15 cellular contexts compared by ENCODE assay signal in genomic region chr3:72814308-72814707, GRCh38. TPM values are rescaled to one million over a fixed set of nuclear protein-coding genes. Genes with fewer than 3 reads are reported as not detected.
DNase-seq lines count a peak whose midpoint lies in the region; ATAC-seq, FAIRE-seq and TF ChIP-seq lines count a peak whose summit lies in the region.
"Had no signal": no experiment of that assay in that cellular context is flagged by ENCODE, and none has a peak within 500 bp of the region (broad histone marks: within the 10 kb centered on the region; RNA-seq: fewer than 3 reads in every experiment).

No MANE protein-coding gene starts in this region.

- DNase-seq in GM12878 (ENCODE audit: low read depth, low spot score) (no peak), foreskin keratinocyte (no peak), GM19240 (ENCODE audit: insufficient read length, low spot score) (no peak), A673 (ENCODE audit: low spot score) (no peak)
- DNase-seq: activated CD8-positive, alpha-beta memory T cell treated with anti-CD3 and anti-CD28 coated beads, Interleukin-2, amount 50 U/mL, for 4 hours; effector CD8-positive, alpha-beta T cell; GM23248; naive thymus-derived CD8-positive, alpha-beta T cell; NCI-H446; PC-9 had no signal

- TF ChIP-seq POLR2A in GM12878 (IDR thresholded peaks at IDR 0.05; ENCODE audit: low read depth, low read length), result no peak

- 0 out of 2 replicates have a peak, but pooled peaks have one; percentile 15 for TF ChIP-seq RAD21 in GM12878 (IDR thresholded peaks at IDR 0.05; ENCODE audit: insufficient read depth, low read depth, low read length)

- ATAC-seq in GM18511 (IDR thresholded peaks at IDR 0.05; ENCODE audit: unreplicated experiment), result peak; percentile 50
- peak; percentile 48 for ATAC-seq in GM19468 (IDR thresholded peaks at IDR 0.05; ENCODE audit: extremely low read depth, unreplicated experiment)
- peak; percentile 56 for ATAC-seq in HG03095 (IDR thresholded peaks at IDR 0.05; ENCODE audit: unreplicated experiment)
- peak; percentile 76 for ATAC-seq in GM12878
- no peak for ATAC-seq in foreskin keratinocyte
- ATAC-seq in GM21717 (IDR thresholded peaks at IDR 0.05; ENCODE audit: unreplicated experiment), result no peak
- ATAC-seq: naive thymus-derived CD8-positive, alpha-beta T cell had no signal

- no peaks in the 10 kb centered on the region; a peak in 1 of 4 replicates for H3K36me3 ChIP-seq in GM12878 (ENCODE audit: control insufficient read depth in 2 of 2, insufficient read depth in 2 of 2, low read length in 1 of 2)
- no peaks in the 10 kb centered on the region for H3K36me3 ChIP-seq in A673 (ENCODE audit: insufficient read depth, low read length, poor library complexity, severe bottlenecking)

- no peak overlapping the region for H3K9ac ChIP-seq in GM12878 (ENCODE audit: control insufficient read depth, insufficient read depth, low read length)
- H3K9ac ChIP-seq: GM23248 had no signal

- RAD21 ChIA-PET in GM12878 (lab: Charles Lee; ENCODE audit: unreplicated experiment), result interaction anchor here (0.7 to 2.2 kb wide), 7 partner anchors 10 to 938 kb away, joined by 3 to 12 read pairs (median 3); no protein-coding TSS in a partner anchor

- H4K20me1 ChIP-seq in GM12878 (ENCODE audit: control insufficient read depth, insufficient read depth), result no peaks in the 10 kb centered on the region

- peak; percentile 89 for FAIRE-seq in GM12878 (lab: Jason Lieb, UNC)

- no peaks in the 10 kb centered on the region for H3K9me3 ChIP-seq in GM12878 (replicated peaks; ENCODE audit: control insufficient read depth, insufficient read depth, low read length)
- H3K9me3 ChIP-seq in A673 (ENCODE audit: low read depth, low read length, poor library complexity, severe bottlenecking), result no peaks in the 10 kb centered on the region
- H3K9me3 ChIP-seq: tibial nerve had no signal

- TF ChIP-seq CTCF in GM12878 (IDR thresholded peaks at IDR 0.05 in 2 of 3, conservative IDR thresholded peaks at IDR 0.05 in 1 of 3; ENCODE audit: control insufficient read depth in 2 of 3, extremely low read depth in 1 of 3, insufficient read depth in 1 of 3, low read depth in 3 of 3, low read length in 3 of 3), result no peak
- no peak for TF ChIP-seq CTCF in foreskin keratinocyte (conservative IDR thresholded peaks at IDR 0.05)
- TF ChIP-seq CTCF in A673 (conservative IDR thresholded peaks at IDR 0.05; ENCODE audit: low read depth, low read length), result no peak

- TF ChIP-seq EP300 in GM12878 (IDR thresholded peaks at IDR 0.05; ENCODE audit: borderline replicate concordance in 1 of 2, control insufficient read depth in 1 of 2, low read depth in 2 of 2, low read length in 2 of 2), result peak; percentile 57 to 79; a peak in 3 of 4 replicates

- no peaks in the 10 kb centered on the region for H3K27me3 ChIP-seq in GM12878 (replicated peaks in 1 of 2; ENCODE audit: control insufficient read depth in 2 of 2, insufficient read depth in 2 of 2, low read length in 1 of 2)
- no peaks in the 10 kb centered on the region for H3K27me3 ChIP-seq in foreskin keratinocyte
- no peaks in the 10 kb centered on the region for H3K27me3 ChIP-seq in A673 (replicated peaks; ENCODE audit: insufficient read depth, low read depth, low read length, poor library complexity)
- H3K27me3 ChIP-seq: tibial nerve had no signal

- CTCF ChIA-PET in GM12878 (lab: Yijun Ruan, JAX), result interaction anchor here (0.6 to 1.7 kb wide), 11 partner anchors 10 to 1086 kb away, joined by 3 to 14 read pairs (median 4); no protein-coding TSS in a partner anchor
- CTCF ChIA-PET in A673 (lab: Charles Lee), result no interaction called here

- H3K27ac ChIP-seq in GM12878 (ENCODE audit: control insufficient read depth, insufficient read depth) (no peak overlapping the region), foreskin keratinocyte (no peak overlapping the region), A673 (ENCODE audit: low read depth, low read length, poor library complexity, severe bottlenecking) (no peak overlapping the region)
- H3K27ac ChIP-seq: GM23248, PC-9, tibial nerve had no signal

- 17% methylated on average over 3 of the region's 3 CpGs for WGBS in GM12878 (ENCODE audit: insufficient coverage, insufficient replicate concordance, low lambda C conversion rate, missing lambda C conversion rate)

- H3K4me3 ChIP-seq in GM12878 (no peak overlapping the region), A673 (ENCODE audit: low read depth, low read length, poor library complexity, severe bottlenecking) (no peak overlapping the region)
- H3K4me3 ChIP-seq: GM23248, PC-9, tibial nerve had no signal

- peaks cover 25% of the 10 kb centered on the region for H3K4me1 ChIP-seq in GM12878 (ENCODE audit: control insufficient read depth, insufficient read depth, low read length)
- H3K4me1 ChIP-seq in foreskin keratinocyte, result no peaks in the 10 kb centered on the region
- peaks cover 31% of the 10 kb centered on the region for H3K4me1 ChIP-seq in A673 (ENCODE audit: insufficient read depth, low read length, poor library complexity, severe bottlenecking)

- BruUV-seq in GM12878 (replicated peaks; lab: Mats Ljungman, UMichigan), result no TSS peak
- no TSS peak for BruUV-seq in A673 (replicated peaks; lab: Mats Ljungman, UMichigan)

- POLR2A ChIA-PET in GM12878 (lab: Charles Lee), result interaction anchor here (0.6 kb wide), 1 partner anchor 130 kb away, joined by 3 read pairs; no protein-coding TSS in a partner anchor
- POLR2A ChIA-PET in A673 (lab: Charles Lee; ENCODE audit: low non-redundant PET), result no interaction called here

- intact Hi-C loops in GM12878 (cut with micrococcal nuclease; ENCODE audit: unreplicated experiment), result loop anchor here (10.0 kb wide), 1 partner anchor 230 kb away; no protein-coding TSS in a partner anchor
- intact Hi-C loops in A673 (cut with micrococcal nuclease; ENCODE audit: unreplicated experiment), result loop anchor here (10.0 kb wide), 1 partner anchor 150 kb away; no protein-coding TSS in a partner anchor

- H2AFZ ChIP-seq in GM12878 (ENCODE audit: control insufficient read depth, low read depth, low read length), result no peak overlapping the region
- H2AFZ ChIP-seq: GM23248, PC-9 had no signal

- H3K79me2 ChIP-seq in GM12878 (ENCODE audit: control insufficient read depth, insufficient read depth, low read length), result no peaks in the 10 kb centered on the region; the same call in 1 of the 2 replicates

- H3K4me2 ChIP-seq in GM12878 (ENCODE audit: control insufficient read depth, insufficient read depth), result 0 out of 2 replicates have a peak overlapping the region, but pooled peaks have one; percentile 42
- H3K4me2 ChIP-seq: PC-9 had no signal

- in situ Hi-C loops in GM12878 (cut with MboI), result no loop called here

- SMC1A ChIA-PET in GM12878 (lab: Charles Lee; ENCODE audit: uncharacterized antibody, unreplicated experiment), result interaction anchor here (0.6 to 4.1 kb wide), 16 partner anchors 9 to 884 kb away, joined by 3 to 55 read pairs (median 3); partner anchors contain the start of gene SHQ1

TF ChIP-seq in GM12878, 131 proteins besides CTCF, POLR2A, EP300 and RAD21 (continues in another document):
- TF ChIP-seq CREM (IDR thresholded peaks at IDR 0.05; ENCODE audit: low read depth), result peak; percentile 88
- TF ChIP-seq IKZF2 (IDR thresholded peaks at IDR 0.05), result peak; percentile 53 to 58; a peak in 3 of 4 replicates
- no peak for TF ChIP-seq TCF7 (IDR thresholded peaks at IDR 0.05; ENCODE audit: borderline replicate concordance)
- peak; percentile 97 for TF ChIP-seq ATF7 (IDR thresholded peaks at IDR 0.05; ENCODE audit: low read depth)
- peak; percentile 73 for TF ChIP-seq DPF2 (IDR thresholded peaks at IDR 0.05)
- peak; percentile 58; the same call in 1 of the 2 replicates for TF ChIP-seq MEF2A (IDR thresholded peaks at IDR 0.05; ENCODE audit: insufficient read depth, low read depth, low read length)
- TF ChIP-seq RCOR1 (conservative IDR thresholded peaks at IDR 0.05; ENCODE audit: low read depth, low read length), result 0 out of 2 replicates have a peak, but pooled peaks have one; percentile 52
- TF ChIP-seq MAX (IDR thresholded peaks at IDR 0.05; ENCODE audit: low read depth, low read length), result no peak
- TF ChIP-seq FOXM1 (IDR thresholded peaks at IDR 0.05; ENCODE audit: low read depth, low read length), result peak; percentile 68; the same call in 1 of the 2 replicates

RNA-seq across cellular contexts. Expression of gene SHQ1, which starts 33.9 kb away (rescaled TPM):
- total RNA-seq in GM12878 (2013; cell fraction: nucleolus; rRNA removed), result 75.1 and 83.6 TPM in 2 replicates
- total RNA-seq in GM12878 (2014; rRNA removed) (25.9 and 28.1 TPM in 2 replicates), GM12878 (2014; rRNA removed; fragmentation: Illumina TruSeq; extraction: Trizol) (23.5 and 25.9 TPM in 2 replicates), GM12878 (2021) (30.3 and 34.2 TPM in 2 replicates), foreskin keratinocyte (17.6 and 18.1 TPM in 2 replicates), A673 (2021) (21.1 and 24.3 TPM in 2 replicates)
- polyA plus RNA-seq in GM12878 (2011; ENCODE audit: low read depth), result 11.7 TPM
- polyA plus RNA-seq in GM12878 (2011; rRNA removed) (23.0 and 28.9 TPM in 2 replicates), GM12878 (2014; fragmentation: Illumina TruSeq; extraction: Trizol) (22.8 and 23.6 TPM in 2 replicates), GM12878 (2014; fragmentation: Nextera tagmentation; extraction: Ambion mirVana) (10 to 100 TPM; 12.6 to 12.8 TPM), GM12878 (2014; rRNA removed) (18.1 and 20.2 TPM in 2 replicates), GM12878 (2016; fragmentation: Nextera tagmentation; extraction: Ambion mirVana) (10 to 100 TPM; 46.0 to 51.7 TPM), foreskin keratinocyte (7.4 and 9.3 TPM in 2 replicates)
- polyA plus RNA-seq in GM12878 (2011; cell fraction: cytosol; rRNA removed), result 12.8 and 13.5 TPM in 2 replicates
- polyA plus RNA-seq in GM12878 (2011; cell fraction: nucleus; rRNA removed), result 10.1 and 14.0 TPM in 2 replicates
- 14.4 and 15.3 TPM in 2 replicates for polyA plus RNA-seq in GM12878 (2012)
- polyA minus RNA-seq in GM12878 (2011; rRNA and poly(A)+ RNA removed), result 15.8 and 20.3 TPM in 2 replicates
- polyA minus RNA-seq in GM12878 (2011; cell fraction: cytosol; rRNA and poly(A)+ RNA removed), result 7.5 and 9.4 TPM in 2 replicates
- polyA minus RNA-seq in GM12878 (2011; cell fraction: nucleus; rRNA and poly(A)+ RNA removed), result 33.1 and 66.4 TPM in 2 replicates

Comparison
In these comparisons a context has a peak if more than half of its experiments do, and no peak if none do; other contexts are left out.
1. ATAC-seq: peak in GM18511 (single experiment), GM19468 (single experiment), HG03095 (single experiment) and GM12878 (single experiment); none in foreskin keratinocyte (single experiment) and GM21717 (single experiment).